13 cellular contexts compared by ENCODE assay signal in genomic region chr9:86485359-86485758, GRCh38.
DNase-seq lines count a peak whose midpoint lies in the region; TF ChIP-seq lines count a peak whose summit lies in the region.
"Had no signal": no experiment of that assay in that cellular context is flagged by ENCODE, and none has a peak within 500 bp of the region (broad histone marks: within the 10 kb centered on the region; RNA-seq: fewer than 3 reads in every experiment).

No MANE protein-coding gene starts in this region.

- H3K4me1 Mint-ChIP-seq in activated T-cell treated with anti-CD3 and anti-CD28 coated beads, Interleukin-2, amount 50 U/mL, for 24 hours (ENCODE audit: low read depth): peaks cover 9% of the 10 kb centered on the region

- H3K4me2 ChIP-seq in GM23248 (ENCODE audit: unreplicated experiment): no peak overlapping the region

- H3K9me3 ChIP-seq in GM23248 (ENCODE audit: low read depth): no peaks in the 10 kb centered on the region
- no peaks in the 10 kb centered on the region for H3K9me3 ChIP-seq in vagina
- H3K9me3 ChIP-seq: mucosa of descending colon had no signal

- H3K9ac ChIP-seq in GM23248: no peak overlapping the region

- no peaks in the 10 kb centered on the region for H3F3A ChIP-seq in GM23248 (ENCODE audit: insufficient read depth)

- peak; percentile 40 to 44 for DNase-seq in activated T-cell treated with anti-CD3 and anti-CD28 coated beads, Interleukin-2, amount 50 U/mL, for 48 hours
- no peak for DNase-seq in activated T-cell treated with anti-CD3 and anti-CD28 coated beads, Interleukin-2, amount 50 U/mL, for 24 hours
- peak; percentile 13 for DNase-seq in GM23248
- DNase-seq in M059J (ENCODE audit: low read depth): peak; percentile 7
- DNase-seq in stimulated activated CD8-positive, alpha-beta memory T cell treated with anti-CD3 and anti-CD28 coated beads, Interleukin-4, amount 100 ng/mL, for 48 hours: peak; percentile 28
- no peak for DNase-seq in SIG-M5 (lab: John Stamatoyannopoulos, UW)
- DNase-seq in vagina (ENCODE audit: extremely low spot score in 2 of 2): no peak
- no peak for DNase-seq in ecto neural progenitor cell (ENCODE audit: low spot score)
- DNase-seq: hippocampal formation, mucosa of descending colon, NCI-H1436 treated with DMSO at 0.1 percent for 48 hours, PC-3, T-helper 9 cell had no signal

- no peaks in the 10 kb centered on the region for H4K20me1 ChIP-seq in GM23248 (ENCODE audit: insufficient read depth)

- no peaks in the 10 kb centered on the region for H3K36me3 ChIP-seq in GM23248 (ENCODE audit: low read depth)
- no peaks in the 10 kb centered on the region for H3K36me3 ChIP-seq in vagina

- WGBS in GM23248 (ENCODE audit: low coverage in 1 of 2, low lambda C conversion rate in 2 of 2, missing lambda C conversion rate in 2 of 2), 2 experiments: 63 to 77% methylated on average over 5 of the region's 5 CpGs

- H3K79me2 ChIP-seq in GM23248 (ENCODE audit: insufficient read depth): no peaks in the 10 kb centered on the region

- intact Hi-C loops in vagina (cut with DNase I): loop anchor here (5.0 to 10.0 kb wide), 2 partner anchors 459 to 837 kb away; partner anchors contain the start of gene GAS1

- in situ Hi-C loops in GM23248 (cut with MboI): loop anchor here (10.0 kb wide), 2 partner anchors 459 to 839 kb away; partner anchors contain the start of gene GAS1

- no peaks in the 10 kb centered on the region for H3K9me3 Mint-ChIP-seq in activated T-cell treated with anti-CD3 and anti-CD28 coated beads, Interleukin-2, amount 50 U/mL, for 24 hours

- H3K36me3 Mint-ChIP-seq in activated T-cell treated with anti-CD3 and anti-CD28 coated beads, Interleukin-2, amount 50 U/mL, for 24 hours (ENCODE audit: low read depth): no peaks in the 10 kb centered on the region

- H3K4me3 Mint-ChIP-seq in activated T-cell treated with anti-CD3 and anti-CD28 coated beads, Interleukin-2, amount 50 U/mL, for 24 hours: no peak overlapping the region

- H3K4me3 ChIP-seq in GM23248 (no peak overlapping the region), vagina (no peak overlapping the region)
- H3K4me3 ChIP-seq: mucosa of descending colon had no signal

- no peak overlapping the region for H3K27ac Mint-ChIP-seq in activated T-cell treated with anti-CD3 and anti-CD28 coated beads, Interleukin-2, amount 50 U/mL, for 24 hours

- no peak overlapping the region for H2AFZ ChIP-seq in GM23248

- H3K27me3 Mint-ChIP-seq in activated T-cell treated with anti-CD3 and anti-CD28 coated beads, Interleukin-2, amount 50 U/mL, for 24 hours: peaks cover 15% of the 10 kb centered on the region

- peaks cover 5% of the 10 kb centered on the region; the same call in 1 of the 2 replicates for H3K4me1 ChIP-seq in GM23248 (ENCODE audit: insufficient read depth)
- no peaks in the 10 kb centered on the region for H3K4me1 ChIP-seq in vagina

- TF ChIP-seq POLR2A in vagina (IDR thresholded peaks at IDR 0.05): no peak

- TF ChIP-seq CTCF in vagina (IDR thresholded peaks at IDR 0.05): no peak

- H3K27ac ChIP-seq in GM23248 (no peak overlapping the region), vagina (no peak overlapping the region)

- H3K27me3 ChIP-seq in GM23248 (replicated peaks; ENCODE audit: insufficient read depth): no peaks in the 10 kb centered on the region
- no peaks in the 10 kb centered on the region for H3K27me3 ChIP-seq in vagina

- H3K9me2 ChIP-seq in GM23248 (ENCODE audit: insufficient read depth): no peaks in the 10 kb centered on the region

Comparison
In these comparisons a context has a peak if more than half of its experiments do, and no peak if none do; other contexts are left out.
1. DNase-seq: peak in activated T-cell treated with anti-CD3 and anti-CD28 coated beads, Interleukin-2, amount 50 U/mL, for 48 hours (2 of 2), GM23248 (single experiment), M059J (single experiment) and stimulated activated CD8-positive, alpha-beta memory T cell treated with anti-CD3 and anti-CD28 coated beads, Interleukin-4, amount 100 ng/mL, for 48 hours (single experiment); none in activated T-cell treated with anti-CD3 and anti-CD28 coated beads, Interleukin-2, amount 50 U/mL, for 24 hours (single experiment), SIG-M5 (single experiment), vagina (0 of 2) and ecto neural progenitor cell (single experiment).